ENCODE assay signal across 2 cellular contexts in the genomic region with DNA sequence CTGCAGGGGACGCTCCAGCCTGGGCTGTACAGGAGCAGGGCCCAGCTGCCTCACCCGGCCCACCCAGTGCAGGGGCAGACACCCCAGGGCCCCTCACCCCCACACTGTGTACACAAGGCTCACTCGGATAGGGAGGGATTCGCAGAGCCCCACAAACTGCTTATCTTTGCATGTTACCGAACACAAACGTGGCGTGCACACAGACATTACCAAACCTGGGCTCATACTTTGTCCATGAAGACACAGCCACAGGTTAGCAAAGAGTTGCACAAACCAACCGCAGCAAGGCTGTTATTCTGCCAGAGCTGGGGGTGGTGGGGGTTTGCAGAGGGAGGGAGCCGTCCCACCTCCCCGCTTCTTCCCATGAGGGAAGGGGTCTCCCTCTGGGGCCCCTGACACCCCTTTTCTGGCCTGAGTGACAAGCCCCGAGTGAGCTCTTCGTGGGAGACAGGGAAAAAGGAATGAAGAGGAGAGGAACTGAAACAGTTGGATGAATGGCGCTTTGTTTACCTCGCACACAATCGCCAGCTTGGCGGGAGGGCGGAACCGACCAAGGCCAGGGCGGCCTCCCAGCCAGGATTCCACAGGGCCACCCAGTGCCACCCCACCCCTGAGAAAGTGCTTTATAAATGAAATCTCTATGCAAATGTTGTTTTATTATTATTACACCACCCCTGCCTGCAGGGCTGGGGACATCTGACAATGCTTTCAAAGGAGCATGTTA.
TF ChIP-seq lines count a peak whose summit lies in the region.

No MANE protein-coding gene starts in this region.

TF ChIP-seq in SK-N-SH, 30 proteins besides CTCF, POLR2A, EP300 and RAD21 (continued from another document):
- TF ChIP-seq SMC3 (IDR thresholded peaks at IDR 0.05; ENCODE audit: low read depth, low read length) = no peak

TF ChIP-seq in SK-N-SH treated with all-trans-retinoic acid at 6 μM for 48 hours, 23 proteins besides CTCF, POLR2A, EP300 and RAD21 (continued from another document):
- TF ChIP-seq, protein P1, sequence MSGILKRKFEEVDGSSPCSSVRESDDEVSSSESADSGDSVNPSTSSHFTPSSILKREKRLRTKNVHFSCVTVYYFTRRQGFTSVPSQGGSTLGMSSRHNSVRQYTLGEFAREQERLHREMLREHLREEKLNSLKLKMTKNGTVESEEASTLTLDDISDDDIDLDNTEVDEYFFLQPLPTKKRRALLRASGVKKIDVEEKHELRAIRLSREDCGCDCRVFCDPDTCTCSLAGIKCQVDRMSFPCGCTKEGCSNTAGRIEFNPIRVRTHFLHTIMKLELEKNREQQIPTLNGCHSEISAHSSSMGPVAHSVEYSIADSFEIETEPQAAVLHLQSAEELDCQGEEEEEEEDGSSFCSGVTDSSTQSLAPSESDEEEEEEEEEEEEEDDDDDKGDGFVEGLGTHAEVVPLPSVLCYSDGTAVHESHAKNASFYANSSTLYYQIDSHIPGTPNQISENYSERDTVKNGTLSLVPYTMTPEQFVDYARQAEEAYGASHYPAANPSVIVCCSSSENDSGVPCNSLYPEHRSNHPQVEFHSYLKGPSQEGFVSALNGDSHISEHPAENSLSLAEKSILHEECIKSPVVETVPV (CRISPR knock-in tag; IDR thresholded peaks at IDR 0.05) = no peak
- TF ChIP-seq ZC3H10 (CRISPR knock-in tag; IDR thresholded peaks at IDR 0.05) (no peak), ZNF8 (CRISPR knock-in tag; IDR thresholded peaks at IDR 0.05) (no peak), SNAI2 (CRISPR knock-in tag; IDR thresholded peaks at IDR 0.05) (no peak), ARNTL (CRISPR knock-in tag; IDR thresholded peaks at IDR 0.05; ENCODE audit: borderline replicate concordance, low read depth) (no peak), ZFP3 (CRISPR knock-in tag; IDR thresholded peaks at IDR 0.05) (no peak), TCF4 (CRISPR knock-in tag; IDR thresholded peaks at IDR 0.05; ENCODE audit: borderline replicate concordance) (no peak), GLIS3 (CRISPR knock-in tag; IDR thresholded peaks at IDR 0.05) (no peak), ZFP30 (CRISPR knock-in tag; IDR thresholded peaks at IDR 0.05) (no peak)
- TF ChIP-seq, protein P2, sequence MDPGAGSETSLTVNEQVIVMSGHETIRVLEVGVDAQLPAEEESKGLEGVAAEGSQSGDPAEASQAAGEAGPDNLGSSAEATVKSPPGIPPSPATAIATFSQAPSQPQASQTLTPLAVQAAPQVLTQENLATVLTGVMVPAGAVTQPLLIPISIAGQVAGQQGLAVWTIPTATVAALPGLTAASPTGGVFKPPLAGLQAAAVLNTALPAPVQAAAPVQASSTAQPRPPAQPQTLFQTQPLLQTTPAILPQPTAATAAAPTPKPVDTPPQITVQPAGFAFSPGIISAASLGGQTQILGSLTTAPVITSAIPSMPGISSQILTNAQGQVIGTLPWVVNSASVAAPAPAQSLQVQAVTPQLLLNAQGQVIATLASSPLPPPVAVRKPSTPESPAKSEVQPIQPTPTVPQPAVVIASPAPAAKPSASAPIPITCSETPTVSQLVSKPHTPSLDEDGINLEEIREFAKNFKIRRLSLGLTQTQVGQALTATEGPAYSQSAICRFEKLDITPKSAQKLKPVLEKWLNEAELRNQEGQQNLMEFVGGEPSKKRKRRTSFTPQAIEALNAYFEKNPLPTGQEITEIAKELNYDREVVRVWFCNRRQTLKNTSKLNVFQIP (CRISPR knock-in tag; IDR thresholded peaks at IDR 0.05; ENCODE audit: borderline replicate concordance, low read depth) = no peak
